8 cellular contexts compared by ENCODE assay signal in the genomic region with DNA sequence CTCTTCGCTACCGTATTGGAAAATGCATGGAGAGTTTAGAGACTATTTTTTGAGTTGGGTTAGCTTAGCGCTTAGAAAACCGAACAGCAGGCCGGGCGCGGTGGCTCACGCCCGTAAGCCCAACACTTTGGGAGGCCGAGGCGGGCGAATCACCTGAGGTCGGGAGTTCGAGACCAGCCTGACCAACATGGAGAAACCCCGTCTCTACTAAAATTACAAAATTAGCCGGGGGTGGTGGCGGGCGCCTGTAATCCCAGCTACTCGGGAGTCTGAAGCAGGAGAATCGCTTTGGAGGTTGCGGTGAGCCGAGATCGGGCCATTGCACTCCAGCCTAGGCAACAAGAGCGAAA. TPM values are rescaled to one million over a fixed set of nuclear protein-coding genes. Genes with fewer than 3 reads are reported as not detected.
A peak's percentile ranks its signal among the peaks of the same experiment; 100 is the strongest.
DNase-seq lines count a peak whose midpoint lies in the region; ATAC-seq, FAIRE-seq and TF ChIP-seq lines count a peak whose summit lies in the region.
"Not testable (repeated sequence)": the region's sequence is repeated elsewhere in the genome, so short reads cannot be mapped to it uniquely, and the experiment has no call there.
"Had no signal": no experiment of that assay in that cellular context is flagged by ENCODE, and none has a peak within 500 bp of the region (broad histone marks: within the 10 kb centered on the region; RNA-seq: fewer than 3 reads in every experiment).

No MANE protein-coding gene starts in this region.

- not testable (repeated sequence) for H3K18ac ChIP-seq in mesendoderm (ENCODE audit: low read length)

- H3K4me2 ChIP-seq in BLaER1 treated with 17β-estradiol and CSF1 and Interleukin-3, amounts not matched to agents 10 nM and 100 nM = peak overlapping the region; percentile 70 to 92 (median 88)
- peak overlapping the region; percentile 89 for H3K4me2 ChIP-seq in mesendoderm (ENCODE audit: low read length)

- TF ChIP-seq CTCF in esophagus muscularis mucosa (IDR thresholded peaks at IDR 0.05) = not testable (repeated sequence)

- not testable (repeated sequence) for H3K9me3 ChIP-seq in BLaER1 treated with 17β-estradiol and CSF1 and Interleukin-3, amounts not matched to agents 10 nM and 100 nM (replicated peaks in 1 of 11); NT2/D1 (ENCODE audit: insufficient read depth, low read length); esophagus muscularis mucosa; small intestine (ENCODE audit: control insufficient read depth, low read depth)

- DNase-seq in NT2/D1 (ENCODE audit: low read depth, low spot score); activated naive CD4-positive, alpha-beta T cell treated with anti-CD3 and anti-CD28 coated beads, Interleukin-2, amount 50 U/mL, for 72 hours (ENCODE audit: low spot score in 2 of 2); esophagus muscularis mucosa (ENCODE audit: extremely low spot score); mesendoderm; small intestine: not testable (repeated sequence)

- intact Hi-C loops in esophagus muscularis mucosa (cut with DNase I) = loop anchor here (5.0 kb wide), 1 partner anchor 44 kb away; no protein-coding TSS in a partner anchor

- H3K4ac ChIP-seq in mesendoderm (ENCODE audit: low read depth, low read length) = not testable (repeated sequence)

- H4K20me1 ChIP-seq in BLaER1 treated with 17β-estradiol and CSF1 and Interleukin-3, amounts not matched to agents 10 nM and 100 nM = not testable (repeated sequence)

- H2BK120ac ChIP-seq in mesendoderm (ENCODE audit: low read depth, low read length) = not testable (repeated sequence)

- peak overlapping the region; percentile 89 for H3K56ac ChIP-seq in mesendoderm (ENCODE audit: low read length)

- H3K36me3 ChIP-seq in BLaER1 treated with 17β-estradiol and CSF1 and Interleukin-3, amounts not matched to agents 10 nM and 100 nM = peaks cover 4 to 19% (median 11%) of the 10 kb centered on the region in 11 experiments; a peak in 18 of 22 replicates
- H3K36me3 ChIP-seq in NT2/D1 (ENCODE audit: insufficient read depth, insufficient read length, low read length) (peaks cover 18% of the 10 kb centered on the region), esophagus muscularis mucosa (peaks cover 0 to 19% (median 16%) of the 10 kb centered on the region in 4 donors)
- not testable (repeated sequence) for H3K36me3 ChIP-seq in mesendoderm (ENCODE audit: control insufficient read depth, insufficient read depth, low read length); small intestine (ENCODE audit: control insufficient read depth in 2 of 2, insufficient read depth in 2 of 2, low read length in 2 of 2)

- peak overlapping the region; percentile 69 to 85 (median 81) for H3K9ac ChIP-seq in BLaER1 treated with 17β-estradiol and CSF1 and Interleukin-3, amounts not matched to agents 10 nM and 100 nM
- H3K9ac ChIP-seq in NT2/D1 (ENCODE audit: insufficient read length, low read depth) (peak overlapping the region; percentile 80), mesendoderm (ENCODE audit: low read length) (peak overlapping the region; percentile 84)

- H2AK5ac ChIP-seq in mesendoderm (ENCODE audit: low read length) = not testable (repeated sequence)

- peak overlapping the region in 10 of 11 experiments; percentile 58 to 79 (median 69); a peak in 18 of 22 replicates for H3K27ac ChIP-seq in BLaER1 treated with 17β-estradiol and CSF1 and Interleukin-3, amounts not matched to agents 10 nM and 100 nM
- H3K27ac ChIP-seq in esophagus muscularis mucosa (replicated peaks in 1 of 4) (peak overlapping the region; percentile 73 to 85 (median 84)), mesendoderm (ENCODE audit: low read depth, low read length) (peak overlapping the region; percentile 63)
- H3K27ac ChIP-seq in small intestine (ENCODE audit: low read depth in 1 of 2, low read length in 1 of 2) = not testable (repeated sequence)

- H3K4me3 ChIP-seq in BLaER1 treated with 17β-estradiol and CSF1 and Interleukin-3, amounts not matched to agents 10 nM and 100 nM = peak overlapping the region; percentile 55 to 86 (median 74)
- H3K4me3 ChIP-seq in NT2/D1 (ENCODE audit: insufficient read length, low read depth) (peak overlapping the region; percentile 97), esophagus muscularis mucosa (peak overlapping the region; percentile 71 to 84 (median 79)), mesendoderm (ENCODE audit: low read length) (peak overlapping the region; percentile 89), small intestine (ENCODE audit: low read depth in 1 of 2, low read length in 2 of 2) (peak overlapping the region; percentile 62 to 81)

- not testable (repeated sequence) for H3K27me3 ChIP-seq in BLaER1 treated with 17β-estradiol and CSF1 and Interleukin-3, amounts not matched to agents 10 nM and 100 nM; NT2/D1 (ENCODE audit: insufficient read depth, insufficient read length); esophagus muscularis mucosa; mesendoderm (ENCODE audit: insufficient read depth, low read length, poor library complexity); small intestine (ENCODE audit: control insufficient read depth in 2 of 2, insufficient read depth in 2 of 2, low read length in 2 of 2)

- not testable (repeated sequence) for TF ChIP-seq EP300 in esophagus muscularis mucosa (IDR thresholded peaks at IDR 0.05)

- not testable (repeated sequence) for H3K9me3 Mint-ChIP-seq in activated naive CD4-positive, alpha-beta T cell treated with anti-CD3 and anti-CD28 coated beads, Interleukin-2, amount 50 U/mL, for 72 hours

- peak overlapping the region; percentile 97 to 99 for H3K27ac Mint-ChIP-seq in activated naive CD4-positive, alpha-beta T cell treated with anti-CD3 and anti-CD28 coated beads, Interleukin-2, amount 50 U/mL, for 72 hours

- not testable (repeated sequence) for H4K8ac ChIP-seq in mesendoderm (ENCODE audit: low read depth, low read length)

- 14% methylated on average over 24 of the region's 24 CpGs for WGBS in esophagus muscularis mucosa
- no CpG with 5 or more reads among the region's 24 CpGs for whole genome bisulfite sequencing in mesendoderm (ENCODE audit: extremely low coverage, insufficient coverage, low lambda C conversion rate)
- 12 to 20% (median 15%) methylated on average over 24 of the region's 24 CpGs for WGBS in small intestine, 3 donors

- H3K23ac ChIP-seq in mesendoderm (ENCODE audit: low read length) = not testable (repeated sequence)

- not testable (repeated sequence) for H3K79me2 ChIP-seq in mesendoderm (ENCODE audit: control insufficient read depth, insufficient read depth, low read length)

- not testable (repeated sequence) for H2BK5ac ChIP-seq in mesendoderm (ENCODE audit: low read length)

- H3K79me1 ChIP-seq in mesendoderm (ENCODE audit: low read length) = not testable (repeated sequence)

- H3K4me1 ChIP-seq in BLaER1 treated with 17β-estradiol and CSF1 and Interleukin-3, amounts not matched to agents 10 nM and 100 nM = peaks cover 12 to 43% (median 24%) of the 10 kb centered on the region in 10 experiments
- not testable (repeated sequence) for H3K4me1 ChIP-seq in NT2/D1 (ENCODE audit: insufficient read depth, insufficient read length); mesendoderm (ENCODE audit: control insufficient read depth, low read depth, low read length); small intestine (ENCODE audit: control insufficient read depth in 2 of 2, insufficient read depth in 1 of 2, low read depth in 1 of 2, low read length in 1 of 2)
- H3K4me1 ChIP-seq in esophagus muscularis mucosa = peaks cover 19 to 39% (median 28%) of the 10 kb centered on the region in 4 donors

- not testable (repeated sequence) for FAIRE-seq in small intestine (lab: Jason Lieb, UNC)

- H3K36me3 Mint-ChIP-seq in activated naive CD4-positive, alpha-beta T cell treated with anti-CD3 and anti-CD28 coated beads, Interleukin-2, amount 50 U/mL, for 72 hours = peaks cover 16 to 25% of the 10 kb centered on the region in 2 donors

- not testable (repeated sequence) for TF ChIP-seq POLR2A in esophagus muscularis mucosa (IDR thresholded peaks at IDR 0.05; ENCODE audit: low read depth)

- not testable (repeated sequence) for ATAC-seq in activated naive CD4-positive, alpha-beta T cell treated with anti-CD3 and anti-CD28 coated beads, Interleukin-2, amount 50 U/mL, for 72 hours

- H4K5ac ChIP-seq in mesendoderm (ENCODE audit: low read length) = not testable (repeated sequence)

- not testable (repeated sequence) for H2BK15ac ChIP-seq in mesendoderm (replicated peaks; ENCODE audit: low read depth)

RNA-seq across cellular contexts. Expression of a gene that starts 0.6 kb away (rescaled TPM):
- total RNA-seq in activated naive CD4-positive, alpha-beta T cell treated with anti-CD3 and anti-CD28 coated beads, Interleukin-2, amount 50 U/mL, for 72 hours = 10 to 100 TPM; 15.5 to 20.0 TPM
- total RNA-seq in esophagus muscularis mucosa = 10 to 100 TPM; 25.0 to 31.5 (median 26.9) TPM
- polyA plus RNA-seq in mesendoderm (2013, experiment 1 of 2) = 5.8 TPM
- 5.9 TPM for polyA plus RNA-seq in mesendoderm (2013, experiment 2 of 2)
- 10 to 100 TPM in 1 of 3 donors, 1 to 10 TPM in 2; 3.6 to 10.6 (median 4.6) TPM for polyA plus RNA-seq in small intestine

RNA-seq across cellular contexts. Expression of a gene that starts 6.1 kb away (rescaled TPM):
- total RNA-seq in activated naive CD4-positive, alpha-beta T cell treated with anti-CD3 and anti-CD28 coated beads, Interleukin-2, amount 50 U/mL, for 72 hours = under 1 TPM in 1 of 2 donors, not detected in 1; 0.25 TPM
- total RNA-seq in esophagus muscularis mucosa = not detected
- polyA plus RNA-seq in mesendoderm (2013, experiment 1 of 2) = not detected
- not detected for polyA plus RNA-seq in mesendoderm (2013, experiment 2 of 2)
- not detected for polyA plus RNA-seq in small intestine
- total RNA-seq: esophagus mucosa, pulmonary artery endothelial cell had no signal

RNA-seq across cellular contexts. Expression of a gene that starts 57.9 kb away (rescaled TPM):
- 10 to 100 TPM; 29.2 to 40.1 TPM for total RNA-seq in activated naive CD4-positive, alpha-beta T cell treated with anti-CD3 and anti-CD28 coated beads, Interleukin-2, amount 50 U/mL, for 72 hours
- total RNA-seq in esophagus muscularis mucosa = 10 to 100 TPM; 28.0 to 59.8 (median 47.8) TPM
- 68.1 TPM for polyA plus RNA-seq in mesendoderm (2013, experiment 1 of 2)
- polyA plus RNA-seq in mesendoderm (2013, experiment 2 of 2) = 67.0 TPM
- polyA plus RNA-seq in small intestine = 100 to 1,000 TPM in 1 of 3 donors, 10 to 100 TPM in 2; 51.2 to 102 (median 69.2) TPM

RNA-seq across cellular contexts. Expression of a gene that starts 58.1 kb away (rescaled TPM):
- total RNA-seq in activated naive CD4-positive, alpha-beta T cell treated with anti-CD3 and anti-CD28 coated beads, Interleukin-2, amount 50 U/mL, for 72 hours = 1 to 10 TPM; 2.0 to 3.1 TPM
- 1 to 10 TPM; 1.5 to 2.2 (median 1.8) TPM for total RNA-seq in esophagus muscularis mucosa
- polyA plus RNA-seq in mesendoderm (2013, experiment 1 of 2) = 1.5 TPM
- 1.3 TPM for polyA plus RNA-seq in mesendoderm (2013, experiment 2 of 2)
- polyA plus RNA-seq in small intestine = under 1 TPM; 0.45 to 0.95 (median 0.81) TPM
